Comparison of ENCODE assay signal across 29 cellular contexts in genomic region chr14:103725739-103726395, GRCh38. TPM values are rescaled to one million over a fixed set of nuclear protein-coding genes. Genes with fewer than 3 reads are reported as not detected.
A peak's percentile ranks its signal among the peaks of the same experiment; 100 is the strongest.
DNase-seq lines count a peak whose midpoint lies in the region; ATAC-seq and TF ChIP-seq lines count a peak whose summit lies in the region.
"Had no signal": no experiment of that assay in that cellular context is flagged by ENCODE, and none has a peak within 500 bp of the region (broad histone marks: within the 10 kb centered on the region; RNA-seq: fewer than 3 reads in every experiment).

No MANE protein-coding gene starts in this region.

- CTCF ChIA-PET in RWPE1 (lab: Yijun Ruan, JAX) = interaction anchor here (0.6 to 0.7 kb wide), 2 partner anchors 74 to 154 kb away, joined by 3 to 4 read pairs; no protein-coding TSS in a partner anchor
- CTCF ChIA-PET in CD8-positive, alpha-beta memory T cell (lab: Charles Lee) = no interaction called here

- H3K27me3 ChIP-seq in gastroesophageal sphincter = no peaks in the 10 kb centered on the region
- H3K27me3 ChIP-seq in CD8-positive, alpha-beta memory T cell (ENCODE audit: insufficient read depth, low read length, poor library complexity, severe bottlenecking) = no peaks in the 10 kb centered on the region
- no peaks in the 10 kb centered on the region for H3K27me3 ChIP-seq in transverse colon
- no peaks in the 10 kb centered on the region for H3K27me3 ChIP-seq in spleen (replicated peaks in 1 of 7)
- H3K27me3 ChIP-seq: BLaER1 treated with 17β-estradiol and CSF1 and Interleukin-3, amounts not matched to agents 10 nM and 100 nM had no signal

- TF ChIP-seq EP300 in gastroesophageal sphincter (IDR thresholded peaks at IDR 0.05) = no peak
- TF ChIP-seq EP300 in transverse colon (IDR thresholded peaks at IDR 0.05; ENCODE audit: low read depth) = no peak

- H3K36me3 Mint-ChIP-seq in chondrocyte (ENCODE audit: low read depth) = peaks cover 14% of the 10 kb centered on the region
- H3K36me3 Mint-ChIP-seq in CD8-positive, alpha-beta memory T cell = peaks cover 0 to 24% (median 3%) of the 10 kb centered on the region in 3 donors

- H3K27ac ChIP-seq in RWPE1 (peak overlapping the region; percentile 70), gastroesophageal sphincter (peak overlapping the region in 3 of 4 donors; percentile 85 to 98 (median 90)), temporal lobe (ENCODE audit: low read depth, low read length) (peak overlapping the region; percentile 93), transverse colon (no peak overlapping the region), spleen (no peak overlapping the region)
- H3K27ac ChIP-seq in CD8-positive, alpha-beta memory T cell (ENCODE audit: low read depth, low read length) = no peak overlapping the region
- H3K27ac ChIP-seq: A549; BLaER1 treated with 17β-estradiol and CSF1 and Interleukin-3, amounts not matched to agents 10 nM and 100 nM had no signal

- DNase-seq in RWPE1 (ENCODE audit: low spot score) = no peak
- DNase-seq in chondrocyte (ENCODE audit: low spot score) = no peak
- no peak for DNase-seq in CD8-positive, alpha-beta memory T cell
- no peak for DNase-seq in transverse colon
- DNase-seq in spleen = no peak
- DNase-seq: AML-193; CD8-positive, alpha-beta T cell; DMS 273 treated with DMSO at 0.1 percent for 48 hours; DMS79 treated with DMSO at 0.1 percent for 48 hours; GF-D8; HFFc6; KBM-7; MV-4-11; NCI-H1105; NCI-H1436 treated with DMSO at 0.1 percent for 48 hours; NCI-H187 treated with DMSO at 0.1 percent for 48 hours; NCI-H446; NCI-H526; NCI-H82; NK-92 treated with Interleukin-12 subunit alpha and Interleukin-12 subunit beta, amount 100 ng/mL, for 24 hours; PC-3; SHP77 had no signal

- H3K4me1 ChIP-seq in gastroesophageal sphincter = peaks cover 9 to 100% (median 37%) of the 10 kb centered on the region in 3 donors
- no peaks in the 10 kb centered on the region for H3K4me1 ChIP-seq in CD8-positive, alpha-beta memory T cell (ENCODE audit: insufficient read depth, low read length)
- peaks cover 14 to 33% (median 24%) of the 10 kb centered on the region in 4 donors for H3K4me1 ChIP-seq in transverse colon
- peaks cover 0 to 51% (median 33%) of the 10 kb centered on the region in 6 donors for H3K4me1 ChIP-seq in spleen
- H3K4me1 ChIP-seq: HAP-1 had no signal

- H3K27ac Mint-ChIP-seq in chondrocyte (ENCODE audit: unreplicated experiment) = peak overlapping the region; percentile 49
- H3K27ac Mint-ChIP-seq in CD8-positive, alpha-beta memory T cell = no peak overlapping the region
- H3K27ac Mint-ChIP-seq: CD8-positive, alpha-beta T cell; GM23338; HFFc6 had no signal

- intact Hi-C loops in transverse colon (cut with DNase I; ENCODE audit: low total_unique reads) (no loop called here), spleen (cut with DNase I; ENCODE audit: low total_unique reads) (no loop called here)

- WGBS in gastroesophageal sphincter (ENCODE audit: low coverage in 1 of 2), 2 donors = 89% methylated on average over 2 of the region's 16 CpGs; no CpG with 5 or more reads in 1 of the 2 donors
- WGBS in transverse colon (ENCODE audit: low coverage in 1 of 2), 2 donors = 93% methylated on average over 16 of the region's 16 CpGs; no CpG with 5 or more reads in 1 of the 2 donors
- 92 to 99% (median 96%) methylated on average over 16 of the region's 16 CpGs for WGBS in spleen, 5 donors

- H3K27me3 Mint-ChIP-seq in chondrocyte (ENCODE audit: low read depth) = no peaks in the 10 kb centered on the region
- no peaks in the 10 kb centered on the region for H3K27me3 Mint-ChIP-seq in CD8-positive, alpha-beta memory T cell

- no peaks in the 10 kb centered on the region for H3K9me3 Mint-ChIP-seq in chondrocyte (ENCODE audit: low read depth)
- no peaks in the 10 kb centered on the region for H3K9me3 Mint-ChIP-seq in CD8-positive, alpha-beta memory T cell
- H3K9me3 Mint-ChIP-seq: CD8-positive, alpha-beta T cell; GM23338; HFFc6 had no signal

- TF ChIP-seq CTCF in RWPE1 (conservative IDR thresholded peaks at IDR 0.05; ENCODE audit: low read depth) (no peak), chondrocyte (IDR thresholded peaks at IDR 0.05) (no peak), gastroesophageal sphincter (IDR thresholded peaks at IDR 0.05) (no peak), transverse colon (IDR thresholded peaks at IDR 0.05) (no peak), spleen (IDR thresholded peaks at IDR 0.05 in 8 of 11, conservative IDR thresholded peaks at IDR 0.05 in 3 of 11) (no peak)

- POLR2A ChIA-PET in RWPE1 (lab: Yijun Ruan, JAX; ENCODE audit: low non-redundant PET) = interaction anchor here (0.5 kb wide), 1 partner anchor 11 kb away, joined by 3 read pairs; no protein-coding TSS in a partner anchor
- POLR2A ChIA-PET in CD8-positive, alpha-beta memory T cell (lab: Charles Lee) = no interaction called here

- TF ChIP-seq POLR2A in gastroesophageal sphincter (IDR thresholded peaks at IDR 0.05) (no peak), transverse colon (IDR thresholded peaks at IDR 0.05) (no peak), spleen (IDR thresholded peaks at IDR 0.05) (no peak)

- peaks cover 41% of the 10 kb centered on the region for H3K4me1 Mint-ChIP-seq in chondrocyte (ENCODE audit: low read depth)
- H3K4me1 Mint-ChIP-seq in CD8-positive, alpha-beta memory T cell = no peaks in the 10 kb centered on the region

- H3K4me3 Mint-ChIP-seq in chondrocyte (ENCODE audit: unreplicated experiment) = no peak overlapping the region
- H3K4me3 Mint-ChIP-seq in CD8-positive, alpha-beta memory T cell = no peak overlapping the region
- H3K4me3 Mint-ChIP-seq: CD8-positive, alpha-beta T cell; GM23338; HFFc6 had no signal

- ATAC-seq in gastroesophageal sphincter (no peak), HG03159 (IDR thresholded peaks at IDR 0.05; ENCODE audit: unreplicated experiment) (no peak)
- ATAC-seq: A549; CD8-positive, alpha-beta T cell; GM23338; PC-3 had no signal

- in situ Hi-C loops in transverse colon (cut with MboI; ENCODE audit: low pct_ligation_motif_present in 1 of 4, low pct_unique_long_range_greater_than_20kb in 1 of 4, low sequenced_read_pairs in 3 of 4) = no loop called here

- H3K4me3 ChIP-seq in gastroesophageal sphincter = no peak overlapping the region
- H3K4me3 ChIP-seq in CD8-positive, alpha-beta memory T cell (ENCODE audit: low read length) = no peak overlapping the region
- H3K4me3 ChIP-seq in transverse colon = no peak overlapping the region
- H3K4me3 ChIP-seq in spleen = no peak overlapping the region
- H3K4me3 ChIP-seq: A549; BLaER1 treated with 17β-estradiol and CSF1 and Interleukin-3, amounts not matched to agents 10 nM and 100 nM; GM23338; HAP-1 had no signal

- H3K36me3 ChIP-seq in gastroesophageal sphincter (peaks cover 0 to 60% of the 10 kb centered on the region in 2 donors), transverse colon (peaks cover 0 to 20% (median 5%) of the 10 kb centered on the region in 4 donors), spleen (peaks cover 0 to 68% (median 23%) of the 10 kb centered on the region in 6 donors)
- H3K36me3 ChIP-seq in CD8-positive, alpha-beta memory T cell (ENCODE audit: insufficient read depth, low read length) = peaks cover 11% of the 10 kb centered on the region

- H3K9me3 ChIP-seq in gastroesophageal sphincter = no peaks in the 10 kb centered on the region
- no peaks in the 10 kb centered on the region for H3K9me3 ChIP-seq in CD8-positive, alpha-beta memory T cell (ENCODE audit: low read length)
- no peaks in the 10 kb centered on the region for H3K9me3 ChIP-seq in transverse colon
- H3K9me3 ChIP-seq in spleen = no peaks in the 10 kb centered on the region
- H3K9me3 ChIP-seq: A549; BLaER1 treated with 17β-estradiol and CSF1 and Interleukin-3, amounts not matched to agents 10 nM and 100 nM; HAP-1 had no signal

RNA-seq across cellular contexts. Expression of gene ZFYVE21, which starts 10.3 kb away (rescaled TPM):
- total RNA-seq in chondrocyte = 68.6 to 84.3 TPM (median 68.6 TPM) in 3 replicates
- 100 to 1,000 TPM; 128 to 268 (median 205) TPM for total RNA-seq in gastroesophageal sphincter
- total RNA-seq in temporal lobe = 29.0 TPM
- total RNA-seq in CD8-positive, alpha-beta memory T cell = 10 to 100 TPM; 15.1 to 18.1 TPM
- 15.9 TPM for polyA plus RNA-seq in CD8-positive, alpha-beta memory T cell
- 100 to 1,000 TPM in 2 of 4 donors, 10 to 100 TPM in 2; 90.2 to 214 (median 137) TPM for total RNA-seq in transverse colon
- total RNA-seq in spleen = 10 to 100 TPM; 31.8 to 71.1 (median 47.8) TPM
- 10 to 100 TPM; 21.8 to 51.8 (median 24.2) TPM for polyA plus RNA-seq in spleen

RNA-seq across cellular contexts. Expression of gene XRCC3, which starts 10.6 kb away (rescaled TPM):
- total RNA-seq in chondrocyte (3.4 to 9.9 TPM (median 6.6 TPM) in 3 replicates), gastroesophageal sphincter (1 to 10 TPM; 1.2 to 7.8 (median 3.6) TPM), temporal lobe (5.7 TPM), transverse colon (10 to 100 TPM in 2 of 4 donors, 1 to 10 TPM in 2; 7.8 to 47.6 (median 23.8) TPM), spleen (10 to 100 TPM in 6 of 7 donors, 1 to 10 TPM in 1; 9.5 to 20.4 (median 16.7) TPM)
- 10 to 100 TPM; 54.4 to 59.9 TPM for total RNA-seq in CD8-positive, alpha-beta memory T cell
- 4.4 TPM for polyA plus RNA-seq in CD8-positive, alpha-beta memory T cell
- 10 to 100 TPM in 2 of 3 donors, 1 to 10 TPM in 1; 5.9 to 17.6 (median 11.8) TPM for polyA plus RNA-seq in spleen

Comparison
In these comparisons a context has a peak if more than half of its experiments do, and no peak if none do; other contexts are left out.
1. H3K27ac ChIP-seq: peak in RWPE1 (single experiment), gastroesophageal sphincter (3 of 4) and temporal lobe (single experiment); none in CD8-positive, alpha-beta memory T cell (single experiment), transverse colon (0 of 4) and spleen (0 of 8).